In genomic region chr10:96368971-96369370, GRCh38 we compare ENCODE assay signal across 26 cellular contexts. TPM values are rescaled to one million over a fixed set of nuclear protein-coding genes. Genes with fewer than 3 reads are reported as not detected.
"Had no signal": no experiment of that assay in that cellular context is flagged by ENCODE, and none has a peak within 500 bp of the region (broad histone marks: within the 10 kb centered on the region; RNA-seq: fewer than 3 reads in every experiment).

No MANE protein-coding gene starts in this region.

- H3K9me3 ChIP-seq: ascending aorta, breast epithelium, colonic mucosa, esophagus muscularis mucosa, gastrocnemius medialis had no signal

- H3K4me1 ChIP-seq: breast epithelium, colonic mucosa, foreskin keratinocyte had no signal

- ATAC-seq: activated CD4-positive, alpha-beta T cell treated with anti-CD3 and anti-CD28 coated beads for 36 hours; activated CD8-positive, alpha-beta T cell treated with anti-CD3 and anti-CD28 coated beads, Interleukin-2, amount 10 ng/mL, durations not matched to agents 7 days and 5 days; activated T-cell treated with anti-CD3 and anti-CD28 coated beads, Interleukin-2, amount 50 U/mL, for 4 hours; activated T-helper 17 cell treated with anti-CD3 and anti-CD28 coated beads, Interleukin-2, amount 50 U/mL, for 72 hours; foreskin keratinocyte; gastrocnemius medialis had no signal

- H3K36me3 ChIP-seq: ascending aorta, breast epithelium, cardiac muscle cell, colonic mucosa, esophagus muscularis mucosa, gastrocnemius medialis had no signal

- H3K27ac ChIP-seq: ascending aorta, breast epithelium, cardiac muscle cell, colonic mucosa, esophagus muscularis mucosa, foreskin keratinocyte, gastrocnemius medialis had no signal

- H3K4me3 ChIP-seq: ascending aorta, breast epithelium, cardiac muscle cell, colonic mucosa, dorsolateral prefrontal cortex, esophagus muscularis mucosa, gastrocnemius medialis had no signal

- DNase-seq: activated CD4-positive, alpha-beta memory T cell treated with anti-CD3 and anti-CD28 coated beads for 36 hours; activated CD4-positive, alpha-beta T cell treated with anti-CD3 and anti-CD28 coated beads for 36 hours; activated CD4-positive, alpha-beta T cell treated with anti-CD3 and anti-CD28 coated beads, Interleukin-2, amount 10 ng/mL, durations not matched to agents 24 days and 14 days; activated CD4-positive, CD25-positive, alpha-beta regulatory T cell; activated CD4-positive, CD25-positive, alpha-beta regulatory T cell treated with anti-CD3 and anti-CD28 coated beads, Interleukin-2, amount 50 U/mL, for 72 hours; activated CD8-positive, alpha-beta T cell treated with anti-CD3 and anti-CD28 coated beads, Interleukin-2, amount 10 ng/mL, durations not matched to agents 7 days and 5 days; activated effector memory CD4-positive, alpha-beta T cell treated with Interleukin-2 at 50 U/mL for 16 hours; activated naive CD4-positive, alpha-beta T cell treated with anti-CD3 and anti-CD28 coated beads for 36 hours; activated naive CD8-positive, alpha-beta T cell treated with anti-CD3 and anti-CD28 coated beads, Interleukin-2, amount 10 ng/mL, durations not matched to agents 7 days and 5 days; activated T-cell treated with anti-CD3 and anti-CD28 coated beads, Interleukin-2, amount 50 U/mL, for 4 hours; central memory CD4-positive, alpha-beta T cell; cerebellar nuclear complex; colonic mucosa; dorsolateral prefrontal cortex; effector memory CD4-positive, alpha-beta T cell; erythroblast; foreskin keratinocyte; gastrocnemius medialis; T-helper 2 cell had no signal

- H3K27me3 ChIP-seq: ascending aorta, breast epithelium, cardiac muscle cell, colonic mucosa, dorsolateral prefrontal cortex, esophagus muscularis mucosa, foreskin keratinocyte, gastrocnemius medialis had no signal

RNA-seq across cellular contexts. Expression of gene OPALIN, which starts 10.2 kb away (rescaled TPM):
- total RNA-seq: activated CD4-positive, alpha-beta memory T cell treated with anti-CD3 and anti-CD28 coated beads for 36 hours; activated CD4-positive, alpha-beta T cell treated with anti-CD3 and anti-CD28 coated beads for 36 hours; activated CD4-positive, alpha-beta T cell treated with anti-CD3 and anti-CD28 coated beads, Interleukin-2, amount 10 ng/mL, durations not matched to agents 24 days and 14 days; activated CD8-positive, alpha-beta T cell treated with anti-CD3 and anti-CD28 coated beads, Interleukin-2, amount 10 ng/mL, durations not matched to agents 7 days and 5 days; activated naive CD4-positive, alpha-beta T cell treated with anti-CD3 and anti-CD28 coated beads for 36 hours; activated naive CD8-positive, alpha-beta T cell treated with anti-CD3 and anti-CD28 coated beads, Interleukin-2, amount 10 ng/mL, durations not matched to agents 7 days and 5 days; activated T-cell treated with anti-CD3 and anti-CD28 coated beads, Interleukin-2, amount 50 U/mL, for 4 hours; activated T-helper 17 cell treated with anti-CD3 and anti-CD28 coated beads, Interleukin-2, amount 50 U/mL, for 72 hours; ascending aorta; breast epithelium; cardiac muscle cell; colonic mucosa; esophagus muscularis mucosa; foreskin keratinocyte; gastrocnemius medialis; glomerular endothelial cell; T-helper 1 cell treated with Interleukin-12 subunit alpha and Interleukin-12 subunit beta and Interleukin-4 antibody, amounts not matched to agents 30 ng/mL and 1 ng/mL, for 36 hours had no signal
- polyA plus RNA-seq: cardiac muscle cell, foreskin keratinocyte had no signal
